1 cellular context compared by ENCODE assay signal in the genomic region with DNA sequence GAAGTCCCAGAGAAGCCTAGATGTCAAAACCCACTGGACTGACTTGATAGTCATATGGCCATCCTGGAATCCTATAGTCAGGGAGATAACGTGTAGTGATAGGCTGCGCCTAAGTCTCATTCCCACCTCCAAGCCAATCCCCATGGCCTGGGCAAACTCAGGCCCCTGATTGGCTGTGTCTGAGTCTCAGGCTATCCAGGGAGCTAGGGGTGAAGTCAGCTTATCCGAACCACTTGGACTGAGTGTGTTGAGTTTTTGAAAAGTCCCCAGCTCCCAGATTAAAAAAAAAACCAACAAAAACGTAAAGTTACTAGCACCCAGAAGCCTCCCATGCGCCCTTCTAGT.
TF ChIP-seq lines count a peak whose summit lies in the region.

No MANE protein-coding gene starts in this region.

TF ChIP-seq in GM23338, 12 proteins besides CTCF, POLR2A, EP300 and RAD21 (continued from another document):
- TF ChIP-seq, protein P1, sequence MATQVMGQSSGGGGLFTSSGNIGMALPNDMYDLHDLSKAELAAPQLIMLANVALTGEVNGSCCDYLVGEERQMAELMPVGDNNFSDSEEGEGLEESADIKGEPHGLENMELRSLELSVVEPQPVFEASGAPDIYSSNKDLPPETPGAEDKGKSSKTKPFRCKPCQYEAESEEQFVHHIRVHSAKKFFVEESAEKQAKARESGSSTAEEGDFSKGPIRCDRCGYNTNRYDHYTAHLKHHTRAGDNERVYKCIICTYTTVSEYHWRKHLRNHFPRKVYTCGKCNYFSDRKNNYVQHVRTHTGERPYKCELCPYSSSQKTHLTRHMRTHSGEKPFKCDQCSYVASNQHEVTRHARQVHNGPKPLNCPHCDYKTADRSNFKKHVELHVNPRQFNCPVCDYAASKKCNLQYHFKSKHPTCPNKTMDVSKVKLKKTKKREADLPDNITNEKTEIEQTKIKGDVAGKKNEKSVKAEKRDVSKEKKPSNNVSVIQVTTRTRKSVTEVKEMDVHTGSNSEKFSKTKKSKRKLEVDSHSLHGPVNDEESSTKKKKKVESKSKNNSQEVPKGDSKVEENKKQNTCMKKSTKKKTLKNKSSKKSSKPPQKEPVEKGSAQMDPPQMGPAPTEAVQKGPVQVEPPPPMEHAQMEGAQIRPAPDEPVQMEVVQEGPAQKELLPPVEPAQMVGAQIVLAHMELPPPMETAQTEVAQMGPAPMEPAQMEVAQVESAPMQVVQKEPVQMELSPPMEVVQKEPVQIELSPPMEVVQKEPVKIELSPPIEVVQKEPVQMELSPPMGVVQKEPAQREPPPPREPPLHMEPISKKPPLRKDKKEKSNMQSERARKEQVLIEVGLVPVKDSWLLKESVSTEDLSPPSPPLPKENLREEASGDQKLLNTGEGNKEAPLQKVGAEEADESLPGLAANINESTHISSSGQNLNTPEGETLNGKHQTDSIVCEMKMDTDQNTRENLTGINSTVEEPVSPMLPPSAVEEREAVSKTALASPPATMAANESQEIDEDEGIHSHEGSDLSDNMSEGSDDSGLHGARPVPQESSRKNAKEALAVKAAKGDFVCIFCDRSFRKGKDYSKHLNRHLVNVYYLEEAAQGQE (IDR thresholded peaks at IDR 0.05; ENCODE audit: unreplicated experiment), result no peak
- no peak for TF ChIP-seq EZH2 (IDR thresholded peaks at IDR 0.05; ENCODE audit: low read depth, unreplicated experiment)
- TF ChIP-seq, protein P2, sequence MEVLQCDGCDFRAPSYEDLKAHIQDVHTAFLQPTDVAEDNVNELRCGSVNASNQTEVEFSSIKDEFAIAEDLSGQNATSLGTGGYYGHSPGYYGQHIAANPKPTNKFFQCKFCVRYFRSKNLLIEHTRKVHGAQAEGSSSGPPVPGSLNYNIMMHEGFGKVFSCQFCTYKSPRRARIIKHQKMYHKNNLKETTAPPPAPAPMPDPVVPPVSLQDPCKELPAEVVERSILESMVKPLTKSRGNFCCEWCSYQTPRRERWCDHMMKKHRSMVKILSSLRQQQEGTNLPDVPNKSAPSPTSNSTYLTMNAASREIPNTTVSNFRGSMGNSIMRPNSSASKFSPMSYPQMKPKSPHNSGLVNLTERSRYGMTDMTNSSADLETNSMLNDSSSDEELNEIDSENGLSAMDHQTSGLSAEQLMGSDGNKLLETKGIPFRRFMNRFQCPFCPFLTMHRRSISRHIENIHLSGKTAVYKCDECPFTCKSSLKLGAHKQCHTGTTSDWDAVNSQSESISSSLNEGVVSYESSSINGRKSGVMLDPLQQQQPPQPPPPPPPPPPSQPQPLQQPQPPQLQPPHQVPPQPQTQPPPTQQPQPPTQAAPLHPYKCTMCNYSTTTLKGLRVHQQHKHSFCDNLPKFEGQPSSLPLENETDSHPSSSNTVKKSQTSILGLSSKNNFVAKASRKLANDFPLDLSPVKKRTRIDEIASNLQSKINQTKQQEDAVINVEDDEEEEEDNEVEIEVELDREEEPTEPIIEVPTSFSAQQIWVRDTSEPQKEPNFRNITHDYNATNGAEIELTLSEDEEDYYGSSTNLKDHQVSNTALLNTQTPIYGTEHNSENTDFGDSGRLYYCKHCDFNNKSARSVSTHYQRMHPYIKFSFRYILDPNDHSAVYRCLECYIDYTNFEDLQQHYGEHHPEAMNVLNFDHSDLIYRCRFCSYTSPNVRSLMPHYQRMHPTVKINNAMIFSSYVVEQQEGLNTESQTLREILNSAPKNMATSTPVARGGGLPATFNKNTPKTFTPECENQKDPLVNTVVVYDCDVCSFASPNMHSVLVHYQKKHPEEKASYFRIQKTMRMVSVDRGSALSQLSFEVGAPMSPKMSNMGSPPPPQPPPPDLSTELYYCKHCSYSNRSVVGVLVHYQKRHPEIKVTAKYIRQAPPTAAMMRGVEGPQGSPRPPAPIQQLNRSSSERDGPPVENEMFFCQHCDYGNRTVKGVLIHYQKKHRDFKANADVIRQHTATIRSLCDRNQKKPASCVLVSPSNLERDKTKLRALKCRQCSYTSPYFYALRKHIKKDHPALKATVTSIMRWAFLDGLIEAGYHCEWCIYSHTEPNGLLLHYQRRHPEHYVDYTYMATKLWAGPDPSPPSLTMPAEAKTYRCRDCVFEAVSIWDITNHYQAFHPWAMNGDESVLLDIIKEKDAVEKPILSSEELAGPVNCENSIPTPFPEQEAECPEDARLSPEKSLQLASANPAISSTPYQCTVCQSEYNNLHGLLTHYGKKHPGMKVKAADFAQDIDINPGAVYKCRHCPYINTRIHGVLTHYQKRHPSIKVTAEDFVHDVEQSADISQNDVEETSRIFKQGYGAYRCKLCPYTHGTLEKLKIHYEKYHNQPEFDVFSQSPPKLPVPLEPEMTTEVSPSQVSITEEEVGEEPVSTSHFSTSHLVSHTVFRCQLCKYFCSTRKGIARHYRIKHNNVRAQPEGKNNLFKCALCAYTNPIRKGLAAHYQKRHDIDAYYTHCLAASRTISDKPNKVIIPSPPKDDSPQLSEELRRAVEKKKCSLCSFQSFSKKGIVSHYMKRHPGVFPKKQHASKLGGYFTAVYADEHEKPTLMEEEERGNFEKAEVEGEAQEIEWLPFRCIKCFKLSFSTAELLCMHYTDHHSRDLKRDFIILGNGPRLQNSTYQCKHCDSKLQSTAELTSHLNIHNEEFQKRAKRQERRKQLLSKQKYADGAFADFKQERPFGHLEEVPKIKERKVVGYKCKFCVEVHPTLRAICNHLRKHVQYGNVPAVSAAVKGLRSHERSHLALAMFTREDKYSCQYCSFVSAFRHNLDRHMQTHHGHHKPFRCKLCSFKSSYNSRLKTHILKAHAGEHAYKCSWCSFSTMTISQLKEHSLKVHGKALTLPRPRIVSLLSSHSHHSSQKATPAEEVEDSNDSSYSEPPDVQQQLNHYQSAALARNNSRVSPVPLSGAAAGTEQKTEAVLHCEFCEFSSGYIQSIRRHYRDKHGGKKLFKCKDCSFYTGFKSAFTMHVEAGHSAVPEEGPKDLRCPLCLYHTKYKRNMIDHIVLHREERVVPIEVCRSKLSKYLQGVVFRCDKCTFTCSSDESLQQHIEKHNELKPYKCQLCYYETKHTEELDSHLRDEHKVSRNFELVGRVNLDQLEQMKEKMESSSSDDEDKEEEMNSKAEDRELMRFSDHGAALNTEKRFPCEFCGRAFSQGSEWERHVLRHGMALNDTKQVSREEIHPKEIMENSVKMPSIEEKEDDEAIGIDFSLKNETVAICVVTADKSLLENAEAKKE (CRISPR knock-in tag; IDR thresholded peaks at IDR 0.05), result no peak
- TF ChIP-seq NANOG (IDR thresholded peaks at IDR 0.05; ENCODE audit: borderline replicate concordance), result no peak
- no peak for TF ChIP-seq ZNF331 (CRISPR knock-in tag; IDR thresholded peaks at IDR 0.05; ENCODE audit: low read depth)
- TF ChIP-seq POLR2AphosphoS5 (IDR thresholded peaks at IDR 0.05; ENCODE audit: low read depth), result no peak
TF ChIP-seq in GM23338: peak in this region for 0.
